In the genomic region with DNA sequence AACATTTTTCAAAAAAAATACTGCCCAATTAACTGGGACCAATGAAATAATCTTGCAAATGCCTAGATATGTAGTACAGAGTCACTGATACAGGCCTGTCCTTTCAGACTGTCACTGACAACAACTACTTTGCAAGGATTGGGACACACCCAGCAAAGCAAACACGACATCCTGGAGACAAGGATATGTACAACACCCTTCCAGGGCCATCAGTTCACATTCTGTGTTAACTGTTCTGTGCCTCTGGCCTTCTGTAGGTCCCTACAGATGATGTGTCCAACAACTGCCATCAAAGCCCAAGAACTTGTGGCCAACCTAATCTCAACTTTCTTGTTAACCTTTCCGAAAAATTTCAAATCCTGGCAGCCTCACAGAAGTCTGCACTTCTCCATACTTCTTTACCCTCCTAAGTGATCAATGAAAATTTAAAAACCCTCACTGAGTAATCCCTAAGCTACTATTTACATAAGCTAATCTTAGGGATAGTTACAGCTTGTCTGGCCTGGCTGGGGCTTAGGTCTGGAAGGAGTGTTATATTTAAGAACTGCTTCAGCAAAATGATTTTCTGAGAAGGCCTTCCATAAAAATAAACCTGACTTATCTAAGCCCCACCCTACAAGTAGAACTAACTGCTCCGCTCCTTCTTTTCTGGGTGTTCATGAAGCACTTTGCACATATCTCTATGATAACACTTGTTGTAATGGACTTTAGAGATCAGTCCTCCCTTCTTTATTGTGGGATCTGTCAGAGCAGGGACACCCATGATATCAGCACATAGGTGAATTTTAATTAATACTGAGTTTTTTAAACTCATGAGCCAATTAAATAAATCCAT, we compare ENCODE assay signal across 20 cellular contexts. TPM values are rescaled to one million over a fixed set of nuclear protein-coding genes. Genes with fewer than 3 reads are reported as not detected.
DNase-seq lines count a peak whose midpoint lies in the region; ATAC-seq and TF ChIP-seq lines count a peak whose summit lies in the region.
"Had no signal": no experiment of that assay in that cellular context is flagged by ENCODE, and none has a peak within 500 bp of the region (broad histone marks: within the 10 kb centered on the region; RNA-seq: fewer than 3 reads in every experiment).

No MANE protein-coding gene starts in this region.

- peaks cover 8% of the 10 kb centered on the region; the same call in 1 of the 2 replicates for H3F3A ChIP-seq in PC-9 (ENCODE audit: insufficient read depth, low read depth)

- 0 out of 2 replicates have a peak overlapping the region, but pooled peaks have one; percentile 3 for H3K4me2 ChIP-seq in PC-9

- POLR2A ChIA-PET in PC-9 (lab: Charles Lee; ENCODE audit: unreplicated experiment), result no interaction called here

- H3K4me1 ChIP-seq in PC-9 (replicated peaks; ENCODE audit: insufficient read depth), result peaks cover 17% of the 10 kb centered on the region

- H3K79me2 ChIP-seq in PC-9 (ENCODE audit: low read depth), result peaks cover 54% of the 10 kb centered on the region

- intact Hi-C loops in PC-9 (cut with micrococcal nuclease; ENCODE audit: unreplicated experiment) (no loop called here), left ventricle myocardium superior (cut with micrococcal nuclease) (no loop called here)

- no peak overlapping the region for H3K4me3 ChIP-seq in PC-9
- H3K4me3 ChIP-seq: upper lobe of left lung had no signal

- no peak overlapping the region for H3K27ac ChIP-seq in PC-9
- H3K27ac ChIP-seq in temporal lobe (ENCODE audit: low read depth, low read length), result peak overlapping the region; percentile 23
- H3K27ac ChIP-seq: RWPE1, upper lobe of left lung had no signal

- TF ChIP-seq CTCF in PC-9 (conservative IDR thresholded peaks at IDR 0.05), result no peak

- no TSS peak for BruUV-seq in PC-9 (replicated peaks; lab: Mats Ljungman, UMichigan)

- no peaks in the 10 kb centered on the region for H3K27me3 ChIP-seq in PC-9 (ENCODE audit: insufficient read depth, low read depth)
- H3K27me3 ChIP-seq: upper lobe of left lung had no signal

- no peaks in the 10 kb centered on the region for H3K9me3 ChIP-seq in PC-9 (ENCODE audit: insufficient read depth, low read depth)
- H3K9me3 ChIP-seq: upper lobe of left lung had no signal

- H3K36me3 ChIP-seq in PC-9 (ENCODE audit: low read depth), result no peaks in the 10 kb centered on the region
- H3K36me3 ChIP-seq: upper lobe of left lung had no signal

- H3K9me2 ChIP-seq in PC-9 (ENCODE audit: insufficient read depth), result no peaks in the 10 kb centered on the region

- CTCF ChIA-PET in PC-9 (lab: Charles Lee), result no interaction called here

- H4K20me1 ChIP-seq in PC-9 (ENCODE audit: insufficient read depth), result peaks cover 4% of the 10 kb centered on the region; the same call in 1 of the 2 replicates

- H2AFZ ChIP-seq in PC-9, result no peak overlapping the region

- ATAC-seq in left ventricle myocardium superior, result peak; percentile 52
- no peak for ATAC-seq in HG03378 (IDR thresholded peaks at IDR 0.05; ENCODE audit: unreplicated experiment)
- ATAC-seq: effector memory CD8-positive, alpha-beta T cell had no signal

- peak; percentile 29 for DNase-seq in NCI-H345 (lab: John Stamatoyannopoulos, UW)
- no peak for DNase-seq in NCI-H345 treated with DMSO at 0.1 percent for 48 hours (lab: John Stamatoyannopoulos, UW; ENCODE audit: unreplicated experiment)
- DNase-seq in PC-9, result no peak
- DNase-seq in left ventricle myocardium superior, result no peak
- DNase-seq in activated effector memory CD4-positive, alpha-beta T cell treated with Interleukin-2 at 50 U/mL for 16 hours, result no peak
- DNase-seq in NCI-H2171 treated with DMSO at 0.1 percent for 48 hours (lab: John Stamatoyannopoulos, UW), result no peak
- DNase-seq: activated CD4-positive, alpha-beta T cell treated with anti-CD3 and anti-CD28 coated beads, Interleukin-2, amount 50 U/mL, for 1 hour; activated CD8-positive, alpha-beta memory T cell treated with anti-CD3 and anti-CD28 coated beads, Interleukin-2, amount 50 U/mL, for 48 hours; anterior cingulate cortex; C1 segment of cervical spinal cord; DMS79; effector memory CD8-positive, alpha-beta T cell; MV-4-11; NCI-H2081 treated with DMSO at 0.1 percent for 48 hours; upper lobe of left lung had no signal

RNA-seq across cellular contexts. Expression of a gene that starts 21.0 kb away (rescaled TPM):
- total RNA-seq in PC-9 (2021), result 49.4 and 51.4 TPM in 2 replicates
- total RNA-seq in left ventricle myocardium superior, result 91.2 TPM
- total RNA-seq in temporal lobe, result 9.8 TPM
- total RNA-seq: A673, pulmonary artery endothelial cell had no signal
